29 cellular contexts compared by ENCODE assay signal in genomic region chr1:22696610-22697009, GRCh38.
"Had no signal": no experiment of that assay in that cellular context is flagged by ENCODE, and none has a peak within 500 bp of the region (broad histone marks: within the 10 kb centered on the region; RNA-seq: fewer than 3 reads in every experiment).

No MANE protein-coding gene starts in this region.

- DNase-seq: stimulated activated CD4-positive, alpha-beta T cell treated with anti-CD3 and anti-CD28 coated beads, Interleukin-2, amount 100 ng/mL, for 48 hours; stimulated activated CD4-positive, alpha-beta T cell treated with anti-CD3 and anti-CD28 coated beads, Interleukin-4, amount 100 ng/mL, for 1 hour; stimulated activated CD4-positive, alpha-beta T cell treated with anti-CD3 and anti-CD28 coated beads, Interleukin-4, amount 100 ng/mL, for 24 hours; stimulated activated CD4-positive, alpha-beta T cell treated with anti-CD3 and anti-CD28 coated beads, Interleukin-4, amount 100 ng/mL, for 4 hours; stimulated activated CD8-positive, alpha-beta memory T cell treated with anti-CD3 and anti-CD28 coated beads, Interleukin-4, amount 100 ng/mL, for 48 hours; stimulated activated naive B cell treated with anti-CD40 and anti-IgM and Interleukin-4, amounts not matched to agents 10 μg/mL and 1 μg/mL and 100 μg/mL, for 72 hours; stimulated activated naive CD4-positive, alpha-beta T cell; stimulated activated naive CD4-positive, alpha-beta T cell treated with Interleukin-2 at 50 U/mL for 16 hours; stimulated activated naive CD8-positive, alpha-beta T cell treated with anti-CD3 and anti-CD28 coated beads, Interleukin-15, amount 100 ng/mL, for 72 hours; stimulated activated naive CD8-positive, alpha-beta T cell treated with anti-CD3 and anti-CD28 coated beads, Interleukin-15, Interleukin-2, amounts not matched to agents 100 U/mL and 50 U/mL, for 24 hours; stomach; substantia nigra; testis; thyroid gland; tibial artery; transverse colon; trophoblast cell; upper lobe of left lung; upper lobe of right lung; uterus had no signal

- H3K27ac Mint-ChIP-seq: stimulated activated effector memory CD8-positive, alpha-beta T cell treated with anti-CD3 and anti-CD28 coated beads, Interleukin-12 subunit alpha, Interleukin-12 subunit beta, amount 100 ng/mL, for 72 hours; stimulated activated memory B cell treated with anti-CD40 and anti-IgM and Interleukin-4, amounts not matched to agents 10 μg/mL and 1 μg/mL and 100 μg/mL, for 72 hours; stimulated activated naive B cell treated with anti-CD40 and anti-IgM and Interleukin-4, amounts not matched to agents 10 μg/mL and 1 μg/mL and 100 μg/mL, for 72 hours; stimulated activated naive CD8-positive, alpha-beta T cell treated with anti-CD3 and anti-CD28 coated beads, Interleukin-15, amount 100 ng/mL, for 72 hours; stimulated activated naive CD8-positive, alpha-beta T cell treated with anti-CD3 and anti-CD28 coated beads, Interleukin-15, Interleukin-2, amounts not matched to agents 100 ng/mL and 50 ng/mL, for 24 hours; type B pancreatic cell had no signal

- H3K4me1 ChIP-seq: stomach, suprapubic skin, testis, thyroid gland, tibial artery, tibial nerve, upper lobe of left lung, upper lobe of right lung, uterus, vagina had no signal

- H3K4me3 ChIP-seq: stomach, suprapubic skin, testis, thoracic aorta, thyroid gland, tibial artery, tibial nerve, transverse colon, upper lobe of left lung, upper lobe of right lung, uterus, vagina had no signal

- FAIRE-seq: urothelium cell line had no signal

- ATAC-seq: stimulated activated effector memory CD8-positive, alpha-beta T cell treated with anti-CD3 and anti-CD28 coated beads, Interleukin-12 subunit alpha, Interleukin-12 subunit beta, amount 100 ng/mL, for 72 hours; stimulated activated memory B cell treated with anti-CD40 and anti-IgM and Interleukin-4, amounts not matched to agents 10 μg/mL and 1 μg/mL and 100 μg/mL, for 72 hours; stimulated activated naive B cell treated with anti-CD40 and anti-IgM and Interleukin-4, amounts not matched to agents 10 μg/mL and 1 μg/mL and 100 μg/mL, for 72 hours; stimulated activated naive CD8-positive, alpha-beta T cell treated with anti-CD3 and anti-CD28 coated beads, Interleukin-15, amount 100 ng/mL, for 72 hours; stimulated activated naive CD8-positive, alpha-beta T cell treated with anti-CD3 and anti-CD28 coated beads, Interleukin-15, Interleukin-2, amounts not matched to agents 100 U/mL and 50 U/mL, for 24 hours; upper lobe of right lung had no signal

- H3K9me3 ChIP-seq: stomach, suprapubic skin, testis, thoracic aorta, thyroid gland, tibial artery, tibial nerve, transverse colon, upper lobe of left lung, upper lobe of right lung, uterus, vagina had no signal

- H3K4me1 Mint-ChIP-seq: stimulated activated effector memory CD8-positive, alpha-beta T cell treated with anti-CD3 and anti-CD28 coated beads, Interleukin-12 subunit alpha, Interleukin-12 subunit beta, amount 100 ng/mL, for 72 hours; stimulated activated memory B cell treated with anti-CD40 and anti-IgM and Interleukin-4, amounts not matched to agents 10 μg/mL and 1 μg/mL and 100 μg/mL, for 72 hours; stimulated activated naive B cell treated with anti-CD40 and anti-IgM and Interleukin-4, amounts not matched to agents 10 μg/mL and 1 μg/mL and 100 μg/mL, for 72 hours; stimulated activated naive CD8-positive, alpha-beta T cell treated with anti-CD3 and anti-CD28 coated beads, Interleukin-15, amount 100 ng/mL, for 72 hours had no signal

- H3K27me3 ChIP-seq: suprapubic skin, testis, thyroid gland, tibial nerve, transverse colon, upper lobe of left lung, uterus, vagina had no signal

- H3K27me3 Mint-ChIP-seq: stimulated activated naive CD8-positive, alpha-beta T cell treated with anti-CD3 and anti-CD28 coated beads, Interleukin-15, Interleukin-2, amounts not matched to agents 100 ng/mL and 50 ng/mL, for 24 hours; type B pancreatic cell had no signal

- H3K4me3 Mint-ChIP-seq: stimulated activated effector memory CD8-positive, alpha-beta T cell treated with anti-CD3 and anti-CD28 coated beads, Interleukin-12 subunit alpha, Interleukin-12 subunit beta, amount 100 ng/mL, for 72 hours; stimulated activated memory B cell treated with anti-CD40 and anti-IgM and Interleukin-4, amounts not matched to agents 10 μg/mL and 1 μg/mL and 100 μg/mL, for 72 hours; stimulated activated naive B cell treated with anti-CD40 and anti-IgM and Interleukin-4, amounts not matched to agents 10 μg/mL and 1 μg/mL and 100 μg/mL, for 72 hours; stimulated activated naive CD8-positive, alpha-beta T cell treated with anti-CD3 and anti-CD28 coated beads, Interleukin-15, amount 100 ng/mL, for 72 hours; stimulated activated naive CD8-positive, alpha-beta T cell treated with anti-CD3 and anti-CD28 coated beads, Interleukin-15, Interleukin-2, amounts not matched to agents 100 ng/mL and 50 ng/mL, for 24 hours; type B pancreatic cell had no signal

- H3K9me3 Mint-ChIP-seq: stimulated activated effector memory CD8-positive, alpha-beta T cell treated with anti-CD3 and anti-CD28 coated beads, Interleukin-12 subunit alpha, Interleukin-12 subunit beta, amount 100 ng/mL, for 72 hours; stimulated activated memory B cell treated with anti-CD40 and anti-IgM and Interleukin-4, amounts not matched to agents 10 μg/mL and 1 μg/mL and 100 μg/mL, for 72 hours; stimulated activated naive CD8-positive, alpha-beta T cell treated with anti-CD3 and anti-CD28 coated beads, Interleukin-15, amount 100 ng/mL, for 72 hours; stimulated activated naive CD8-positive, alpha-beta T cell treated with anti-CD3 and anti-CD28 coated beads, Interleukin-15, Interleukin-2, amounts not matched to agents 100 ng/mL and 50 ng/mL, for 24 hours; type B pancreatic cell had no signal

- H3K36me3 Mint-ChIP-seq: stimulated activated effector memory CD8-positive, alpha-beta T cell treated with anti-CD3 and anti-CD28 coated beads, Interleukin-12 subunit alpha, Interleukin-12 subunit beta, amount 100 ng/mL, for 72 hours; stimulated activated memory B cell treated with anti-CD40 and anti-IgM and Interleukin-4, amounts not matched to agents 10 μg/mL and 1 μg/mL and 100 μg/mL, for 72 hours; stimulated activated naive B cell treated with anti-CD40 and anti-IgM and Interleukin-4, amounts not matched to agents 10 μg/mL and 1 μg/mL and 100 μg/mL, for 72 hours; type B pancreatic cell had no signal

- H3K36me3 ChIP-seq: stomach, suprapubic skin, thoracic aorta, thyroid gland, tibial artery, tibial nerve, transverse colon, upper lobe of left lung, upper lobe of right lung, uterus, vagina had no signal

- H3K27ac ChIP-seq: stomach, suprapubic skin, testis, thoracic aorta, thyroid gland, tibial artery, tibial nerve, upper lobe of left lung, upper lobe of right lung, uterus, vagina had no signal
